Comparison of ENCODE assay signal across 8 cellular contexts in genomic region chr17:1649116-1649843, GRCh38. TPM values are rescaled to one million over a fixed set of nuclear protein-coding genes. Genes with fewer than 3 reads are reported as not detected.
DNase-seq lines count a peak whose midpoint lies in the region; ATAC-seq and TF ChIP-seq lines count a peak whose summit lies in the region.

No MANE protein-coding gene starts in this region.

- in situ Hi-C loops in ACHN (cut with HindIII; ENCODE audit: low pct_ligation_motif_present, low pct_unique_long_range_greater_than_20kb, low sequenced_read_pairs), result no loop called here

- H3K4me1 ChIP-seq in esophagus squamous epithelium, result peaks cover 33 to 75% (median 36%) of the 10 kb centered on the region in 3 donors
- peaks cover 15 to 21% of the 10 kb centered on the region in 2 donors for H3K4me1 ChIP-seq in naive thymus-derived CD4-positive, alpha-beta T cell (ENCODE audit: control insufficient read depth in 2 of 2, insufficient read depth in 2 of 2, low read length in 2 of 2)

- H3K4me1 Mint-ChIP-seq in naive thymus-derived CD4-positive, alpha-beta T cell, result peaks cover 0 to 37% (median 9%) of the 10 kb centered on the region in 7 donors

- no peaks in the 10 kb centered on the region for H3K9me3 Mint-ChIP-seq in naive thymus-derived CD4-positive, alpha-beta T cell

- no peaks in the 10 kb centered on the region for H3K27me3 ChIP-seq in esophagus squamous epithelium
- H3K27me3 ChIP-seq in naive thymus-derived CD4-positive, alpha-beta T cell (ENCODE audit: control insufficient read depth in 2 of 2, insufficient read depth in 2 of 2, low read length in 2 of 2), result no peaks in the 10 kb centered on the region

- TF ChIP-seq POLR2A in esophagus squamous epithelium (IDR thresholded peaks at IDR 0.05), result peak in 2 of 4 donors; percentile 49 to 65

- H3K4me3 Mint-ChIP-seq in naive thymus-derived CD4-positive, alpha-beta T cell, result peak overlapping the region in 9 of 10 donors; percentile 35 to 77 (median 65)

- DNase-seq in ACHN (peak; percentile 87), NOMO-1 (lab: John Stamatoyannopoulos, UW; ENCODE audit: unreplicated experiment in 2 of 2) (peak; percentile 67 to 71), esophagus squamous epithelium (lab: John Stamatoyannopoulos, UW) (no peak)
- DNase-seq in activated T-cell treated with anti-CD3 and anti-CD28 coated beads, Interleukin-2, amount 50 U/mL, for 1 hour, result peak; percentile 86
- peak; percentile 71 to 88 (median 83) for DNase-seq in naive thymus-derived CD4-positive, alpha-beta T cell
- peak in 5 of 6 experiments; percentile 70 to 95 (median 87) for DNase-seq in stimulated activated naive CD4-positive, alpha-beta T cell (lab: John Stamatoyannopoulos, UW)

- intact Hi-C loops in esophagus squamous epithelium (cut with DNase I), result no loop called here
- intact Hi-C loops in naive thymus-derived CD4-positive, alpha-beta T cell (cut with micrococcal nuclease), result loop anchor here (1.0 to 10.0 kb wide), 16 partner anchors 20 to 752 kb away; partner anchors contain the start of genes SLC43A2 (in 2 of the 2), SMG6 (in 2 of the 2), SRR (in 2 of the 2) and INPP5K (in 1 of the 2)

- peak overlapping the region in 4 of 9 donors; percentile 38 to 58 (median 56) for H3K27ac Mint-ChIP-seq in naive thymus-derived CD4-positive, alpha-beta T cell

- H3K36me3 Mint-ChIP-seq in naive thymus-derived CD4-positive, alpha-beta T cell, result peaks cover 4 to 23% (median 12%) of the 10 kb centered on the region in 5 donors

- H3K9me3 ChIP-seq in esophagus squamous epithelium, result no peaks in the 10 kb centered on the region
- no peaks in the 10 kb centered on the region for H3K9me3 ChIP-seq in naive thymus-derived CD4-positive, alpha-beta T cell (ENCODE audit: control insufficient read depth in 2 of 3, low read length in 3 of 3)

- H3K27me3 Mint-ChIP-seq in naive thymus-derived CD4-positive, alpha-beta T cell, result no peaks in the 10 kb centered on the region

- H3K27ac ChIP-seq in esophagus squamous epithelium, result peak overlapping the region; percentile 90 to 100 (median 96)
- H3K27ac ChIP-seq in naive thymus-derived CD4-positive, alpha-beta T cell (ENCODE audit: low read depth, low read length), result peak overlapping the region; percentile 69

- CTCF ChIA-PET in naive thymus-derived CD4-positive, alpha-beta T cell (lab: Charles Lee), result interaction anchor here (0.5 to 1.8 kb wide), 14 partner anchors 10 to 395 kb away, joined by 3 to 8 read pairs (median 4); partner anchors contain the start of gene SLC43A2

- WGBS in esophagus squamous epithelium, 2 donors, result no CpG with 5 or more reads among the region's 88 CpGs

- POLR2A ChIA-PET in naive thymus-derived CD4-positive, alpha-beta T cell (lab: Charles Lee), result interaction anchor here (0.5 to 3.1 kb wide), 14 partner anchors 14 to 862 kb away, joined by 3 to 27 read pairs (median 4); partner anchors contain the start of genes METTL16, RPA1, SLC43A2 and SMYD4

- H3K4me3 ChIP-seq in esophagus squamous epithelium, result peak overlapping the region; percentile 49 to 86 (median 69)
- peak overlapping the region; percentile 64 for H3K4me3 ChIP-seq in naive thymus-derived CD4-positive, alpha-beta T cell (ENCODE audit: low read length)

- H3K36me3 ChIP-seq in esophagus squamous epithelium, result peaks cover 35 to 50% (median 36%) of the 10 kb centered on the region in 3 donors
- H3K36me3 ChIP-seq in naive thymus-derived CD4-positive, alpha-beta T cell (ENCODE audit: control insufficient read depth in 2 of 3, insufficient read depth in 3 of 3, low read length in 3 of 3), result peaks cover 20 to 44% (median 27%) of the 10 kb centered on the region in 3 experiments

- peak; percentile 47 for ATAC-seq in GM18867 (IDR thresholded peaks at IDR 0.05; ENCODE audit: unreplicated experiment)
- peak; percentile 40 for ATAC-seq in HG03103 (IDR thresholded peaks at IDR 0.05; ENCODE audit: low read depth, unreplicated experiment)
- peak; percentile 71 for ATAC-seq in naive thymus-derived CD4-positive, alpha-beta T cell

- peak in 1 of 6 experiments; percentile 11 for TF ChIP-seq CTCF in esophagus squamous epithelium (IDR thresholded peaks at IDR 0.05)

RNA-seq across cellular contexts. Expression of gene RILP, which starts 0.4 kb away (rescaled TPM):
- total RNA-seq in esophagus squamous epithelium, result 10 to 100 TPM in 3 of 4 donors, 1 to 10 TPM in 1; 3.0 to 16.5 (median 13.9) TPM
- total RNA-seq in naive thymus-derived CD4-positive, alpha-beta T cell, result 1 to 10 TPM; 2.1 to 8.7 (median 3.0) TPM
- 1 to 10 TPM; 2.4 to 3.4 TPM for polyA plus RNA-seq in naive thymus-derived CD4-positive, alpha-beta T cell

RNA-seq across cellular contexts. Expression of gene SCARF1, which starts 3.7 kb away (rescaled TPM):
- total RNA-seq in esophagus squamous epithelium, result 1 to 10 TPM; 2.0 to 5.7 (median 3.3) TPM
- 1 to 10 TPM; 1.2 to 9.0 (median 2.3) TPM for total RNA-seq in naive thymus-derived CD4-positive, alpha-beta T cell
- polyA plus RNA-seq in naive thymus-derived CD4-positive, alpha-beta T cell, result under 1 TPM in 1 of 2 donors, not detected in 1; 0.06 TPM

RNA-seq across cellular contexts. Expression of gene SLC43A2, which starts 20.6 kb away (rescaled TPM):
- 10 to 100 TPM in 1 of 4 donors, 1 to 10 TPM in 3; 2.5 to 12.4 (median 5.3) TPM for total RNA-seq in esophagus squamous epithelium
- 100 to 1,000 TPM in 1 of 5 experiments, 10 to 100 TPM in 1, 1 to 10 TPM in 2, under 1 TPM in 1; 0.44 to 112 (median 9.2) TPM for total RNA-seq in naive thymus-derived CD4-positive, alpha-beta T cell
- polyA plus RNA-seq in naive thymus-derived CD4-positive, alpha-beta T cell, result 1 to 10 TPM; 3.5 to 3.7 TPM

RNA-seq across cellular contexts. Expression of gene PRPF8, which starts 35.4 kb away (rescaled TPM):
- total RNA-seq in esophagus squamous epithelium, result 100 to 1,000 TPM; 112 to 157 (median 145) TPM
- total RNA-seq in naive thymus-derived CD4-positive, alpha-beta T cell, result 100 to 1,000 TPM; 388 to 554 (median 460) TPM
- 100 to 1,000 TPM; 167 to 272 TPM for polyA plus RNA-seq in naive thymus-derived CD4-positive, alpha-beta T cell
